ENCODE assay signal across 20 cellular contexts in genomic region chr9:127658431-127658830, GRCh38. TPM values are rescaled to one million over a fixed set of nuclear protein-coding genes. Genes with fewer than 3 reads are reported as not detected.
DNase-seq lines count a peak whose midpoint lies in the region; TF ChIP-seq lines count a peak whose summit lies in the region.
"Had no signal": no experiment of that assay in that cellular context is flagged by ENCODE, and none has a peak within 500 bp of the region (broad histone marks: within the 10 kb centered on the region; RNA-seq: fewer than 3 reads in every experiment).

No MANE protein-coding gene starts in this region.

- DNase-seq in NCI-H1694 treated with DMSO at 0.1 percent for 48 hours (lab: John Stamatoyannopoulos, UW) (peak; percentile 58), NCI-H82 (lab: John Stamatoyannopoulos, UW) (peak; percentile 54), nephron progenitor cell (no peak), cerebellar cortex (ENCODE audit: low spot score) (no peak), activated T-cell treated with anti-CD3 and anti-CD28 coated beads for 4 hours (no peak), SK-N-DZ (ENCODE audit: low spot score) (no peak)
- no peak for DNase-seq in stimulated activated naive CD4-positive, alpha-beta T cell (lab: John Stamatoyannopoulos, UW)
- DNase-seq: ACHN; AML-193; CD4-positive, alpha-beta T cell; DMS53; DND-41; EL; GOT3; H7; HFFc6; IMR-90; KBM-7 had no signal

- peak overlapping the region in 4 of 5 experiments; percentile 33 to 82 (median 70) for H3K27ac Mint-ChIP-seq in brain
- peak overlapping the region; percentile 66 for H3K27ac Mint-ChIP-seq in nephron progenitor cell
- H3K27ac Mint-ChIP-seq: CD4-positive, alpha-beta T cell; HFFc6 had no signal

- no peak overlapping the region for H3K4me3 Mint-ChIP-seq in brain
- no peak overlapping the region for H3K4me3 Mint-ChIP-seq in nephron progenitor cell
- H3K4me3 Mint-ChIP-seq: CD4-positive, alpha-beta T cell; HFFc6 had no signal

- H3K9me3 Mint-ChIP-seq in brain (no peaks in the 10 kb centered on the region), nephron progenitor cell (no peaks in the 10 kb centered on the region)
- H3K9me3 Mint-ChIP-seq: CD4-positive, alpha-beta T cell; HFFc6 had no signal

- H3K4me1 Mint-ChIP-seq in brain (peaks cover 40% of the 10 kb centered on the region), nephron progenitor cell (peaks cover 16% of the 10 kb centered on the region)

- TF ChIP-seq CTCF in brain (conservative IDR thresholded peaks at IDR 0.05) (no peak), nephron progenitor cell (IDR thresholded peaks at IDR 0.05) (no peak)

- peaks cover 58% of the 10 kb centered on the region for H3K36me3 Mint-ChIP-seq in brain
- H3K36me3 Mint-ChIP-seq in nephron progenitor cell (ENCODE audit: low read depth), result peaks cover 30% of the 10 kb centered on the region

- H3K27me3 Mint-ChIP-seq in brain, result no peaks in the 10 kb centered on the region
- H3K27me3 Mint-ChIP-seq in nephron progenitor cell (ENCODE audit: low read depth, poor library complexity), result no peaks in the 10 kb centered on the region

RNA-seq across cellular contexts. Expression of gene STXBP1, which starts 46.4 kb away (rescaled TPM):
- 298 TPM for polyA plus RNA-seq in brain (ENCODE audit: insufficient read depth, low read depth, low replicate concordance)
- 39.9 and 64.1 TPM in 2 replicates for polyA plus RNA-seq in SK-N-DZ (2014; cell fraction: cytosol; rRNA removed)
- polyA plus RNA-seq in SK-N-DZ (2014; cell fraction: nucleus; rRNA removed), result 25.0 and 104 TPM in 2 replicates

RNA-seq across cellular contexts. Expression of gene CFAP157, which starts 48.4 kb away (rescaled TPM):
- polyA plus RNA-seq in brain (ENCODE audit: insufficient read depth, low read depth, low replicate concordance), result not detected
- polyA plus RNA-seq in SK-N-DZ (2014; cell fraction: cytosol; rRNA removed), result 0.27 TPM in 1 of 2 replicates, not detected in the other
- polyA plus RNA-seq in SK-N-DZ (2014; cell fraction: nucleus; rRNA removed), result 0.58 and 1.1 TPM in 2 replicates
- polyA plus RNA-seq: BJ, IMR-90 had no signal

RNA-seq across cellular contexts. Expression of gene PTRH1, which starts 57.0 kb away (rescaled TPM):
- 16.8 TPM for polyA plus RNA-seq in brain (ENCODE audit: insufficient read depth, low read depth, low replicate concordance)
- polyA plus RNA-seq in SK-N-DZ (2014; cell fraction: cytosol; rRNA removed), result 11.8 and 14.8 TPM in 2 replicates
- 9.3 and 10.4 TPM in 2 replicates for polyA plus RNA-seq in SK-N-DZ (2014; cell fraction: nucleus; rRNA removed)

RNA-seq across cellular contexts. Expression of gene TTC16, which starts 57.4 kb away (rescaled TPM):
- not detected for polyA plus RNA-seq in brain (ENCODE audit: insufficient read depth, low read depth, low replicate concordance)
- polyA plus RNA-seq in SK-N-DZ (2014; cell fraction: cytosol; rRNA removed), result 0.06 and 0.13 TPM in 2 replicates
- 0.22 and 0.55 TPM in 2 replicates for polyA plus RNA-seq in SK-N-DZ (2014; cell fraction: nucleus; rRNA removed)

Comparison
In these comparisons a context has a peak if more than half of its experiments do, and no peak if none do; other contexts are left out.
1. DNase-seq: peak in NCI-H1694 treated with DMSO at 0.1 percent for 48 hours (single experiment) and NCI-H82 (single experiment); none in nephron progenitor cell (single experiment), cerebellar cortex (single experiment), stimulated activated naive CD4-positive, alpha-beta T cell (0 of 6), activated T-cell treated with anti-CD3 and anti-CD28 coated beads for 4 hours (single experiment) and SK-N-DZ (single experiment).